ENCODE assay signal across 8 cellular contexts in the genomic region with DNA sequence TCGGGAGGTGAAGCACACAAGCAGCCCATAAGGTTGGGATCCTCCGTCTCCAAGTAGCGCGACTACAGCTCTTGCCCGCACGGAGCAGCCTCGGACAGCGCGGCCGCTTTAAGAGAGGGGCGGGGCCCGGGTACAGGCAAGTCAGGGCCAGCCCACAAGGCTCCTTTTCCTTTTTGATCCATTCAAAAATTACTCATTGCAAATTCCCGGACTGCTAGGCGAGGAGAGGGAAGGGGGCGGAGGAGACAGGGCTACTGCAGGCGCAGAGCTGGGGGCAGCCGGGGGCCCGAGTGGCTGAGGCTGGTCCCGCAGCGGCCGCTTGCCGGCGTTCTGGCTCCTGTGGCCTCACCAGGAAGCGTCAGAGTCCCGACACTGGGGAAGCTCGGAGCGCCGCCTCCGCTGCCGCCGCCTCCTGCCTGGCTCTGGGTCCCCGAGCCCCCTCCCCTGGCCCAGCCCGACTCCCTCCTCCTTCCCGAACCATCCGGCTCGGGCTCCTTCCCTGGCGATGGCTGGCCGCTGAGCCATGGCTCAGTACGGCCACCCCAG. TPM values are rescaled to one million over a fixed set of nuclear protein-coding genes. Genes with fewer than 3 reads are reported as not detected.
DNase-seq lines count a peak whose midpoint lies in the region; ATAC-seq and TF ChIP-seq lines count a peak whose summit lies in the region.

Gene UBASH3B, plus strand, starts transcription at position 196 of the 546 bp plus-strand sequence. Its CDS starts 328 bp downstream, at position 524.

- H3K27me3 ChIP-seq in colonic mucosa, result no peaks in the 10 kb centered on the region

- intact Hi-C loops in colonic mucosa (cut with DNase I), result no loop called here

- H3K9me3 ChIP-seq in colonic mucosa, result no peaks in the 10 kb centered on the region

- no peaks in the 10 kb centered on the region for H3K4me1 ChIP-seq in colonic mucosa

- peak within 1 kb of the TSS; percentile 74 to 83 for H3K9ac ChIP-seq in colonic mucosa (ENCODE audit: low read depth in 2 of 2, low read length in 2 of 2)

- H3K36me3 ChIP-seq in colonic mucosa, result no peaks in the 10 kb centered on the region

- TF ChIP-seq CTCF in colonic mucosa (IDR thresholded peaks at IDR 0.05), result no peak

- ATAC-seq in HG02885 (IDR thresholded peaks at IDR 0.05; ENCODE audit: poor library complexity, unreplicated experiment), result peak; percentile 80

- peak within 1 kb of the TSS; percentile 56 for H3K4me3 ChIP-seq in colonic mucosa

- H3K27ac ChIP-seq in colonic mucosa, result peak within 1 kb of the TSS; percentile 67

- peak; percentile 44 to 60 (median 56) for DNase-seq in NCI-H1417 (lab: John Stamatoyannopoulos, UW)
- no peak for DNase-seq in NCI-H1417 treated with DMSO at 0.1 percent for 48 hours (lab: John Stamatoyannopoulos, UW)
- peak; percentile 62 for DNase-seq in NCI-H2196 treated with DMSO at 0.1 percent for 48 hours (lab: John Stamatoyannopoulos, UW; ENCODE audit: unreplicated experiment)
- DNase-seq in activated CD4-positive, alpha-beta T cell treated with anti-CD3 and anti-CD28 coated beads for 48 hours, result peak; percentile 76
- peak; percentile 86 for DNase-seq in colonic mucosa
- DNase-seq in kidney glomerular epithelial cell (lab: John Stamatoyannopoulos, UW), result peak; percentile 96
- peak; percentile 83 for DNase-seq in stimulated activated CD4-positive, alpha-beta T cell treated with anti-CD3 and anti-CD28 coated beads, Interleukin-15, amount 100 ng/mL, for 24 hours

RNA-seq across cellular contexts. Expression of gene UBASH3B, which starts in this region (rescaled TPM):
- 1 to 10 TPM; 3.7 to 5.8 TPM for total RNA-seq in colonic mucosa
